1 cellular context compared by ENCODE assay signal in the genomic region with DNA sequence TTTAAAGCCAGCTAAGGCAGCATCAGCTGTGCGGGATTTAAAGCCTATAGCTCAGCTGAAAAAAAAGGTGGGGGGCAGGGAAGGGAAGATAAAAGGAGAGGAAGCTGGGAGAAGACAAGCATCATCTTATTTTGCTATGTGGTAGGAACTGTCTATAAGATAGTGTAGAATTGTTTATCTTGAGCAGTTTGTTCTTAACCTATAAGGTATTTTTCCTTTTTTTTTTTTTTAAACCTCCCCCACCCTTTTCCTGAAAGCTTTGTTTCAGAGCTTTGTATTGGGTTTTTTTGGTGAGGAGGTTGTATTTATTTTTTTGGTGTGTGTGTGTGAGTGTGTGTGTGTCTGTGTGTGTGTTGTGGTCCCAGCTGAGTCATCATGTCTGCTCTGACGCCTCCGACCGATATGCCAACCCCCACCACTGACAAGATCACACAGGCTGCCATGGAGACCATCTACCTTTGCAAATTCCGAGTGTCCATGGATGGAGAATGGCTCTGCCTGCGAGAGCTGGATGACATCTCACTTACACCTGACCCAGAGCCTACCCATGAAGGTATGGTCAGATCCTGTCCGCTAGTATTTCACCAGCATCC.
TF ChIP-seq lines count a peak whose summit lies in the region.

No MANE protein-coding gene starts in this region.

TF ChIP-seq in K562, 482 proteins besides CTCF, POLR2A, EP300 and RAD21 (continued from another document and continues in another):
- TF ChIP-seq, protein P1, sequence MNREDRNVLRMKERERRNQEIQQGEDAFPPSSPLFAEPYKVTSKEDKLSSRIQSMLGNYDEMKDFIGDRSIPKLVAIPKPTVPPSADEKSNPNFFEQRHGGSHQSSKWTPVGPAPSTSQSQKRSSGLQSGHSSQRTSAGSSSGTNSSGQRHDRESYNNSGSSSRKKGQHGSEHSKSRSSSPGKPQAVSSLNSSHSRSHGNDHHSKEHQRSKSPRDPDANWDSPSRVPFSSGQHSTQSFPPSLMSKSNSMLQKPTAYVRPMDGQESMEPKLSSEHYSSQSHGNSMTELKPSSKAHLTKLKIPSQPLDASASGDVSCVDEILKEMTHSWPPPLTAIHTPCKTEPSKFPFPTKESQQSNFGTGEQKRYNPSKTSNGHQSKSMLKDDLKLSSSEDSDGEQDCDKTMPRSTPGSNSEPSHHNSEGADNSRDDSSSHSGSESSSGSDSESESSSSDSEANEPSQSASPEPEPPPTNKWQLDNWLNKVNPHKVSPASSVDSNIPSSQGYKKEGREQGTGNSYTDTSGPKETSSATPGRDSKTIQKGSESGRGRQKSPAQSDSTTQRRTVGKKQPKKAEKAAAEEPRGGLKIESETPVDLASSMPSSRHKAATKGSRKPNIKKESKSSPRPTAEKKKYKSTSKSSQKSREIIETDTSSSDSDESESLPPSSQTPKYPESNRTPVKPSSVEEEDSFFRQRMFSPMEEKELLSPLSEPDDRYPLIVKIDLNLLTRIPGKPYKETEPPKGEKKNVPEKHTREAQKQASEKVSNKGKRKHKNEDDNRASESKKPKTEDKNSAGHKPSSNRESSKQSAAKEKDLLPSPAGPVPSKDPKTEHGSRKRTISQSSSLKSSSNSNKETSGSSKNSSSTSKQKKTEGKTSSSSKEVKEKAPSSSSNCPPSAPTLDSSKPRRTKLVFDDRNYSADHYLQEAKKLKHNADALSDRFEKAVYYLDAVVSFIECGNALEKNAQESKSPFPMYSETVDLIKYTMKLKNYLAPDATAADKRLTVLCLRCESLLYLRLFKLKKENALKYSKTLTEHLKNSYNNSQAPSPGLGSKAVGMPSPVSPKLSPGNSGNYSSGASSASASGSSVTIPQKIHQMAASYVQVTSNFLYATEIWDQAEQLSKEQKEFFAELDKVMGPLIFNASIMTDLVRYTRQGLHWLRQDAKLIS (CRISPR knock-in tag; IDR thresholded peaks at IDR 0.05), result no peak
- TF ChIP-seq SMAD4 (CRISPR knock-in tag; conservative IDR thresholded peaks at IDR 0.05) (peak; percentile 35; the same call in 1 of the 2 replicates), DMBX1 (CRISPR knock-in tag; IDR thresholded peaks at IDR 0.05; ENCODE audit: borderline replicate concordance) (no peak), DPF2 (IDR thresholded peaks at IDR 0.05) (peak; percentile 88), CTBP1 (IDR thresholded peaks at IDR 0.05; ENCODE audit: borderline replicate concordance) (peak; percentile 77), SMARCE1 (IDR thresholded peaks at IDR 0.05) (peak; percentile 86), LEF1 (IDR thresholded peaks at IDR 0.05) (peak; percentile 82; the same call in 1 of the 2 replicates), TRIM24 (IDR thresholded peaks at IDR 0.05) (peak; percentile 25 to 64; a peak in 2 of 4 replicates), CHCHD3 (CRISPR knock-in tag; IDR thresholded peaks at IDR 0.05) (no peak), ARID1B (IDR thresholded peaks at IDR 0.05) (peak; percentile 79), JUN (IDR thresholded peaks at IDR 0.05; ENCODE audit: borderline replicate concordance, low read depth, low read length) (peak; percentile 71; the same call in 1 of the 2 replicates), JUN (CRISPR knock-in tag; IDR thresholded peaks at IDR 0.05; ENCODE audit: borderline replicate concordance) (no peak), CBFA2T3 (IDR thresholded peaks at IDR 0.05) (peak; percentile 50), MYNN (IDR thresholded peaks at IDR 0.05) (peak; percentile 27; the same call in 1 of the 2 replicates), MYNN (CRISPR knock-in tag; IDR thresholded peaks at IDR 0.05) (no peak), JUND (IDR thresholded peaks at IDR 0.05; ENCODE audit: borderline replicate concordance, low read depth, low read length) (peak; percentile 94), JUND (tag; IDR thresholded peaks at IDR 0.05; ENCODE audit: borderline replicate concordance, low read depth, low read length) (peak; percentile 92), NBN (IDR thresholded peaks at IDR 0.05; ENCODE audit: low read depth) (peak; percentile 37; the same call in 1 of the 2 replicates), MXI1 (IDR thresholded peaks at IDR 0.05; ENCODE audit: low read depth, low read length) (no peak)
- TF ChIP-seq, protein P2, sequence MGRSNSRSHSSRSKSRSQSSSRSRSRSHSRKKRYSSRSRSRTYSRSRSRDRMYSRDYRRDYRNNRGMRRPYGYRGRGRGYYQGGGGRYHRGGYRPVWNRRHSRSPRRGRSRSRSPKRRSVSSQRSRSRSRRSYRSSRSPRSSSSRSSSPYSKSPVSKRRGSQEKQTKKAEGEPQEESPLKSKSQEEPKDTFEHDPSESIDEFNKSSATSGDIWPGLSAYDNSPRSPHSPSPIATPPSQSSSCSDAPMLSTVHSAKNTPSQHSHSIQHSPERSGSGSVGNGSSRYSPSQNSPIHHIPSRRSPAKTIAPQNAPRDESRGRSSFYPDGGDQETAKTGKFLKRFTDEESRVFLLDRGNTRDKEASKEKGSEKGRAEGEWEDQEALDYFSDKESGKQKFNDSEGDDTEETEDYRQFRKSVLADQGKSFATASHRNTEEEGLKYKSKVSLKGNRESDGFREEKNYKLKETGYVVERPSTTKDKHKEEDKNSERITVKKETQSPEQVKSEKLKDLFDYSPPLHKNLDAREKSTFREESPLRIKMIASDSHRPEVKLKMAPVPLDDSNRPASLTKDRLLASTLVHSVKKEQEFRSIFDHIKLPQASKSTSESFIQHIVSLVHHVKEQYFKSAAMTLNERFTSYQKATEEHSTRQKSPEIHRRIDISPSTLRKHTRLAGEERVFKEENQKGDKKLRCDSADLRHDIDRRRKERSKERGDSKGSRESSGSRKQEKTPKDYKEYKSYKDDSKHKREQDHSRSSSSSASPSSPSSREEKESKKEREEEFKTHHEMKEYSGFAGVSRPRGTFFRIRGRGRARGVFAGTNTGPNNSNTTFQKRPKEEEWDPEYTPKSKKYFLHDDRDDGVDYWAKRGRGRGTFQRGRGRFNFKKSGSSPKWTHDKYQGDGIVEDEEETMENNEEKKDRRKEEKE (IDR thresholded peaks at IDR 0.05; ENCODE audit: borderline replicate concordance in 1 of 2, control insufficient read depth in 1 of 2, low read depth in 2 of 2, low read length in 1 of 2), result no peak
- TF ChIP-seq, protein P3, sequence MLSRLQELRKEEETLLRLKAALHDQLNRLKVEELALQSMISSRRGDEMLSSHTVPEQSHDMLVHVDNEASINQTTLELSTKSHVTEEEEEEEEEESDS (CRISPR knock-in tag; IDR thresholded peaks at IDR 0.05), result no peak
- TF ChIP-seq, protein P4, sequence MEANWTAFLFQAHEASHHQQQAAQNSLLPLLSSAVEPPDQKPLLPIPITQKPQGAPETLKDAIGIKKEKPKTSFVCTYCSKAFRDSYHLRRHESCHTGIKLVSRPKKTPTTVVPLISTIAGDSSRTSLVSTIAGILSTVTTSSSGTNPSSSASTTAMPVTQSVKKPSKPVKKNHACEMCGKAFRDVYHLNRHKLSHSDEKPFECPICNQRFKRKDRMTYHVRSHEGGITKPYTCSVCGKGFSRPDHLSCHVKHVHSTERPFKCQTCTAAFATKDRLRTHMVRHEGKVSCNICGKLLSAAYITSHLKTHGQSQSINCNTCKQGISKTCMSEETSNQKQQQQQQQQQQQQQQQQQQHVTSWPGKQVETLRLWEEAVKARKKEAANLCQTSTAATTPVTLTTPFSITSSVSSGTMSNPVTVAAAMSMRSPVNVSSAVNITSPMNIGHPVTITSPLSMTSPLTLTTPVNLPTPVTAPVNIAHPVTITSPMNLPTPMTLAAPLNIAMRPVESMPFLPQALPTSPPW (CRISPR knock-in tag; IDR thresholded peaks at IDR 0.05), result peak; percentile 50
- TF ChIP-seq, protein P5, sequence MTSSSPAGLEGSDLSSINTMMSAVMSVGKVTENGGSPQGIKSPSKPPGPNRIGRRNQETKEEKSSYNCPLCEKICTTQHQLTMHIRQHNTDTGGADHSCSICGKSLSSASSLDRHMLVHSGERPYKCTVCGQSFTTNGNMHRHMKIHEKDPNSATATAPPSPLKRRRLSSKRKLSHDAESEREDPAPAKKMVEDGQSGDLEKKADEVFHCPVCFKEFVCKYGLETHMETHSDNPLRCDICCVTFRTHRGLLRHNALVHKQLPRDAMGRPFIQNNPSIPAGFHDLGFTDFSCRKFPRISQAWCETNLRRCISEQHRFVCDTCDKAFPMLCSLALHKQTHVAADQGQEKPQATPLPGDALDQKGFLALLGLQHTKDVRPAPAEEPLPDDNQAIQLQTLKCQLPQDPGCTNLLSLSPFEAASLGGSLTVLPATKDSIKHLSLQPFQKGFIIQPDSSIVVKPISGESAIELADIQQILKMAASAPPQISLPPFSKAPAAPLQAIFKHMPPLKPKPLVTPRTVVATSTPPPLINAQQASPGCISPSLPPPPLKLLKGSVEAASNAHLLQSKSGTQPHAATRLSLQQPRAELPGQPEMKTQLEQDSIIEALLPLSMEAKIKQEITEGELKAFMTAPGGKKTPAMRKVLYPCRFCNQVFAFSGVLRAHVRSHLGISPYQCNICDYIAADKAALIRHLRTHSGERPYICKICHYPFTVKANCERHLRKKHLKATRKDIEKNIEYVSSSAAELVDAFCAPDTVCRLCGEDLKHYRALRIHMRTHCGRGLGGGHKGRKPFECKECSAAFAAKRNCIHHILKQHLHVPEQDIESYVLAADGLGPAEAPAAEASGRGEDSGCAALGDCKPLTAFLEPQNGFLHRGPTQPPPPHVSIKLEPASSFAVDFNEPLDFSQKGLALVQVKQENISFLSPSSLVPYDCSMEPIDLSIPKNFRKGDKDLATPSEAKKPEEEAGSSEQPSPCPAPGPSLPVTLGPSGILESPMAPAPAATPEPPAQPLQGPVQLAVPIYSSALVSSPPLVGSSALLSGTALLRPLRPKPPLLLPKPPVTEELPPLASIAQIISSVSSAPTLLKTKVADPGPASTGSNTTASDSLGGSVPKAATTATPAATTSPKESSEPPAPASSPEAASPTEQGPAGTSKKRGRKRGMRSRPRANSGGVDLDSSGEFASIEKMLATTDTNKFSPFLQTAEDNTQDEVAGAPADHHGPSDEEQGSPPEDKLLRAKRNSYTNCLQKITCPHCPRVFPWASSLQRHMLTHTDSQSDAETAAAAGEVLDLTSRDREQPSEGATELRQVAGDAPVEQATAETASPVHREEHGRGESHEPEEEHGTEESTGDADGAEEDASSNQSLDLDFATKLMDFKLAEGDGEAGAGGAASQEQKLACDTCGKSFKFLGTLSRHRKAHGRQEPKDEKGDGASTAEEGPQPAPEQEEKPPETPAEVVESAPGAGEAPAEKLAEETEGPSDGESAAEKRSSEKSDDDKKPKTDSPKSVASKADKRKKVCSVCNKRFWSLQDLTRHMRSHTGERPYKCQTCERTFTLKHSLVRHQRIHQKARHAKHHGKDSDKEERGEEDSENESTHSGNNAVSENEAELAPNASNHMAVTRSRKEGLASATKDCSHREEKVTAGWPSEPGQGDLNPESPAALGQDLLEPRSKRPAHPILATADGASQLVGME (CRISPR knock-in tag; IDR thresholded peaks at IDR 0.05), result no peak
- TF ChIP-seq, protein P6, sequence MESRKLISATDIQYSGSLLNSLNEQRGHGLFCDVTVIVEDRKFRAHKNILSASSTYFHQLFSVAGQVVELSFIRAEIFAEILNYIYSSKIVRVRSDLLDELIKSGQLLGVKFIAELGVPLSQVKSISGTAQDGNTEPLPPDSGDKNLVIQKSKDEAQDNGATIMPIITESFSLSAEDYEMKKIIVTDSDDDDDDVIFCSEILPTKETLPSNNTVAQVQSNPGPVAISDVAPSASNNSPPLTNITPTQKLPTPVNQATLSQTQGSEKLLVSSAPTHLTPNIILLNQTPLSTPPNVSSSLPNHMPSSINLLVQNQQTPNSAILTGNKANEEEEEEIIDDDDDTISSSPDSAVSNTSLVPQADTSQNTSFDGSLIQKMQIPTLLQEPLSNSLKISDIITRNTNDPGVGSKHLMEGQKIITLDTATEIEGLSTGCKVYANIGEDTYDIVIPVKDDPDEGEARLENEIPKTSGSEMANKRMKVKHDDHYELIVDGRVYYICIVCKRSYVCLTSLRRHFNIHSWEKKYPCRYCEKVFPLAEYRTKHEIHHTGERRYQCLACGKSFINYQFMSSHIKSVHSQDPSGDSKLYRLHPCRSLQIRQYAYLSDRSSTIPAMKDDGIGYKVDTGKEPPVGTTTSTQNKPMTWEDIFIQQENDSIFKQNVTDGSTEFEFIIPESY (CRISPR knock-in tag; IDR thresholded peaks at IDR 0.05), result 0 out of 2 replicates have a peak, but pooled peaks have one; percentile 22
- TF ChIP-seq, protein P7, sequence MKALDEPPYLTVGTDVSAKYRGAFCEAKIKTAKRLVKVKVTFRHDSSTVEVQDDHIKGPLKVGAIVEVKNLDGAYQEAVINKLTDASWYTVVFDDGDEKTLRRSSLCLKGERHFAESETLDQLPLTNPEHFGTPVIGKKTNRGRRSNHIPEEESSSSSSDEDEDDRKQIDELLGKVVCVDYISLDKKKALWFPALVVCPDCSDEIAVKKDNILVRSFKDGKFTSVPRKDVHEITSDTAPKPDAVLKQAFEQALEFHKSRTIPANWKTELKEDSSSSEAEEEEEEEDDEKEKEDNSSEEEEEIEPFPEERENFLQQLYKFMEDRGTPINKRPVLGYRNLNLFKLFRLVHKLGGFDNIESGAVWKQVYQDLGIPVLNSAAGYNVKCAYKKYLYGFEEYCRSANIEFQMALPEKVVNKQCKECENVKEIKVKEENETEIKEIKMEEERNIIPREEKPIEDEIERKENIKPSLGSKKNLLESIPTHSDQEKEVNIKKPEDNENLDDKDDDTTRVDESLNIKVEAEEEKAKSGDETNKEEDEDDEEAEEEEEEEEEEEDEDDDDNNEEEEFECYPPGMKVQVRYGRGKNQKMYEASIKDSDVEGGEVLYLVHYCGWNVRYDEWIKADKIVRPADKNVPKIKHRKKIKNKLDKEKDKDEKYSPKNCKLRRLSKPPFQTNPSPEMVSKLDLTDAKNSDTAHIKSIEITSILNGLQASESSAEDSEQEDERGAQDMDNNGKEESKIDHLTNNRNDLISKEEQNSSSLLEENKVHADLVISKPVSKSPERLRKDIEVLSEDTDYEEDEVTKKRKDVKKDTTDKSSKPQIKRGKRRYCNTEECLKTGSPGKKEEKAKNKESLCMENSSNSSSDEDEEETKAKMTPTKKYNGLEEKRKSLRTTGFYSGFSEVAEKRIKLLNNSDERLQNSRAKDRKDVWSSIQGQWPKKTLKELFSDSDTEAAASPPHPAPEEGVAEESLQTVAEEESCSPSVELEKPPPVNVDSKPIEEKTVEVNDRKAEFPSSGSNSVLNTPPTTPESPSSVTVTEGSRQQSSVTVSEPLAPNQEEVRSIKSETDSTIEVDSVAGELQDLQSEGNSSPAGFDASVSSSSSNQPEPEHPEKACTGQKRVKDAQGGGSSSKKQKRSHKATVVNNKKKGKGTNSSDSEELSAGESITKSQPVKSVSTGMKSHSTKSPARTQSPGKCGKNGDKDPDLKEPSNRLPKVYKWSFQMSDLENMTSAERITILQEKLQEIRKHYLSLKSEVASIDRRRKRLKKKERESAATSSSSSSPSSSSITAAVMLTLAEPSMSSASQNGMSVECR (CRISPR knock-in tag; IDR thresholded peaks at IDR 0.05), result no peak
